Comparison of ENCODE assay signal across 21 cellular contexts in the genomic region with DNA sequence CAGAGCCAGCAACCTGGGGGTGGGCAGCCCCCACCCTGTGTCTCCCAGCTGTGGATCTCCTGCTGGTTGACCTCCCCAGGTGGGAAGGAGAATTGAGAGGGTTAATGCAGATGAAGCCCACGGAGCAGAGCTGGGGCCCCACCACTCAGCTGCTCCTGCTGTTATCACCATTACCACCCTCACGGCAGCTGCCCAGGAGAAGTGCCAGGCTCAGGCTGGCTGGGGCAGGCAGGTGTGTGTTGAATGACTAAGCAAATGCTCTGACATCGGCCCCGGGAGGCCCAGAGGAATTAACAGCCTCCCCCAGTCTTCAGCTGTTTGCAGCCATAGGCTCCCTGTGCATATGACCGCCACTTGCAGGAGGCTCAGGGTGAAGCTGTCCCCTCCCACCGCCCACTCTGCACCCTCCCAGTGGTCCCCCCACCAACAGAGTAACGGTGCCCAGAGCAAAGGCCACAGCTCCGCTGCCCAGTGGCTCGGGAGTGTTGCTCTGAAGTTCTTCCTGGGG.
DNase-seq lines count a peak whose midpoint lies in the region; ATAC-seq, FAIRE-seq and TF ChIP-seq lines count a peak whose summit lies in the region.
"Had no signal": no experiment of that assay in that cellular context is flagged by ENCODE, and none has a peak within 500 bp of the region (broad histone marks: within the 10 kb centered on the region; RNA-seq: fewer than 3 reads in every experiment).

No MANE protein-coding gene starts in this region.

- no peaks in the 10 kb centered on the region for H3K4me1 Mint-ChIP-seq in activated T-cell treated with anti-CD3 and anti-CD28 coated beads, Interleukin-2, amount 50 U/mL, for 72 hours (ENCODE audit: low read depth)
- H3K4me1 Mint-ChIP-seq: T-helper 17 cell had no signal

- ATAC-seq in activated T-cell treated with anti-CD3 and anti-CD28 coated beads, Interleukin-2, amount 50 U/mL, for 72 hours (replicated peaks in 1 of 2) = no peak
- ATAC-seq in HG03469 (IDR thresholded peaks at IDR 0.05; ENCODE audit: unreplicated experiment) = no peak
- ATAC-seq: T-helper 17 cell had no signal

- TF ChIP-seq CTCF in coronary artery (IDR thresholded peaks at IDR 0.05) = no peak

- intact Hi-C loops in posterior vena cava (cut with DNase I) = no loop called here

- H3K27ac Mint-ChIP-seq in activated T-cell treated with anti-CD3 and anti-CD28 coated beads, Interleukin-2, amount 50 U/mL, for 72 hours = no peak overlapping the region
- H3K27ac Mint-ChIP-seq: activated naive CD4-positive, alpha-beta T cell treated with anti-CD3 and anti-CD28 coated beads for 36 hours; T-helper 17 cell had no signal

- DNase-seq in DMS 273 (lab: John Stamatoyannopoulos, UW; ENCODE audit: unreplicated experiment) = peak; percentile 9
- no peak for DNase-seq in DMS 273 treated with DMSO at 0.1 percent for 48 hours (lab: John Stamatoyannopoulos, UW)
- peak; percentile 43 for DNase-seq in H7
- peak; percentile 46 for DNase-seq in coronary artery (ENCODE audit: low spot score)
- peak; percentile 62 for DNase-seq in posterior vena cava (ENCODE audit: low spot score)
- DNase-seq in H54 (ENCODE audit: insufficient read length, low spot score) = no peak
- no peak for DNase-seq in activated T-cell treated with anti-CD3 and anti-CD28 coated beads, Interleukin-2, amount 50 U/mL, for 72 hours
- DNase-seq: activated naive CD4-positive, alpha-beta T cell treated with anti-CD3 and anti-CD28 coated beads for 36 hours; EL; Karpas-422; NCI-H1092; NCI-H526; stimulated activated CD4-positive, alpha-beta T cell treated with anti-CD3 and anti-CD28 coated beads, Interleukin-1b, Interleukin-23, amount 100 ng/mL, for 48 hours; stimulated activated naive CD4-positive, alpha-beta T cell treated with Interleukin-2 at 50 U/mL for 16 hours; T-helper 17 cell had no signal

- no peaks in the 10 kb centered on the region for H3K9me3 Mint-ChIP-seq in activated T-cell treated with anti-CD3 and anti-CD28 coated beads, Interleukin-2, amount 50 U/mL, for 72 hours
- H3K9me3 Mint-ChIP-seq: activated naive CD4-positive, alpha-beta T cell treated with anti-CD3 and anti-CD28 coated beads for 36 hours had no signal

- TF ChIP-seq POLR2A in H54 (IDR thresholded peaks at IDR 0.05; ENCODE audit: low read depth, low read length) = no peak

- H3K4me3 ChIP-seq in H7 (ENCODE audit: insufficient read depth, low read depth, low read length) (no peak overlapping the region), coronary artery (no peak overlapping the region)
- H3K4me3 ChIP-seq: ascending aorta, upper lobe of left lung had no signal

- H3K27me3 Mint-ChIP-seq in activated T-cell treated with anti-CD3 and anti-CD28 coated beads, Interleukin-2, amount 50 U/mL, for 72 hours (ENCODE audit: low read depth) = no peaks in the 10 kb centered on the region

- H3K27me3 ChIP-seq in H7 (ENCODE audit: control insufficient read depth, insufficient read depth, low read length) = no peaks in the 10 kb centered on the region
- H3K27me3 ChIP-seq: ascending aorta had no signal

- H3K36me3 ChIP-seq in H7 (replicated peaks; ENCODE audit: control insufficient read depth, insufficient read depth, low read length) = no peaks in the 10 kb centered on the region
- H3K36me3 ChIP-seq: ascending aorta, upper lobe of left lung had no signal

- H3K4me3 Mint-ChIP-seq in activated T-cell treated with anti-CD3 and anti-CD28 coated beads, Interleukin-2, amount 50 U/mL, for 72 hours = no peak overlapping the region
- H3K4me3 Mint-ChIP-seq: activated naive CD4-positive, alpha-beta T cell treated with anti-CD3 and anti-CD28 coated beads for 36 hours; T-helper 17 cell; WTC11 had no signal

- no peak overlapping the region for H3K27ac ChIP-seq in coronary artery
- H3K27ac ChIP-seq: 22Rv1, ascending aorta, upper lobe of left lung had no signal

- no peak for FAIRE-seq in H54 (lab: Jason Lieb, UNC)
- FAIRE-seq: HTR-8/SVneo had no signal

- no peaks in the 10 kb centered on the region for H3K36me3 Mint-ChIP-seq in activated T-cell treated with anti-CD3 and anti-CD28 coated beads, Interleukin-2, amount 50 U/mL, for 72 hours (ENCODE audit: insufficient read depth in 2 of 2)
- H3K36me3 Mint-ChIP-seq: WTC11 had no signal

Comparison
In these comparisons a context has a peak if more than half of its experiments do, and no peak if none do; other contexts are left out.
1. DNase-seq: peak in DMS 273 (single experiment), H7 (single experiment), coronary artery (single experiment) and posterior vena cava (single experiment); none in DMS 273 treated with DMSO at 0.1 percent for 48 hours (single experiment), H54 (single experiment) and activated T-cell treated with anti-CD3 and anti-CD28 coated beads, Interleukin-2, amount 50 U/mL, for 72 hours (0 of 2).